Comparison of ENCODE assay signal across 2 cellular contexts in genomic region chr11:128632151-128632791, GRCh38.
A peak's percentile ranks its signal among the peaks of the same experiment; 100 is the strongest.
TF ChIP-seq lines count a peak whose summit lies in the region.

No MANE protein-coding gene starts in this region.

TF ChIP-seq in IMR-90, 13 proteins besides CTCF, POLR2A, EP300 and RAD21:
- TF ChIP-seq SMC3 (IDR thresholded peaks at IDR 0.05; ENCODE audit: low read depth, low read length) (peak; percentile 87), NFE2L2 (IDR thresholded peaks at IDR 0.05; ENCODE audit: low read depth, low read length) (no peak)

TF ChIP-seq in HepG2, 621 proteins besides CTCF, POLR2A, EP300 and RAD21:
- TF ChIP-seq MIER3 (CRISPR knock-in tag; IDR thresholded peaks at IDR 0.05; ENCODE audit: borderline replicate concordance) (no peak), STAG1 (CRISPR knock-in tag; IDR thresholded peaks at IDR 0.05) (peak; percentile 47), ZBTB20 (CRISPR knock-in tag; IDR thresholded peaks at IDR 0.05; ENCODE audit: borderline replicate concordance, low read depth) (no peak), SMC3 (IDR thresholded peaks at IDR 0.05; ENCODE audit: low read length) (peak; percentile 26; the same call in 1 of the 2 replicates), BRF2 (CRISPR knock-in tag; IDR thresholded peaks at IDR 0.05) (no peak)
